ENCODE assay signal across 26 cellular contexts in the genomic region with DNA sequence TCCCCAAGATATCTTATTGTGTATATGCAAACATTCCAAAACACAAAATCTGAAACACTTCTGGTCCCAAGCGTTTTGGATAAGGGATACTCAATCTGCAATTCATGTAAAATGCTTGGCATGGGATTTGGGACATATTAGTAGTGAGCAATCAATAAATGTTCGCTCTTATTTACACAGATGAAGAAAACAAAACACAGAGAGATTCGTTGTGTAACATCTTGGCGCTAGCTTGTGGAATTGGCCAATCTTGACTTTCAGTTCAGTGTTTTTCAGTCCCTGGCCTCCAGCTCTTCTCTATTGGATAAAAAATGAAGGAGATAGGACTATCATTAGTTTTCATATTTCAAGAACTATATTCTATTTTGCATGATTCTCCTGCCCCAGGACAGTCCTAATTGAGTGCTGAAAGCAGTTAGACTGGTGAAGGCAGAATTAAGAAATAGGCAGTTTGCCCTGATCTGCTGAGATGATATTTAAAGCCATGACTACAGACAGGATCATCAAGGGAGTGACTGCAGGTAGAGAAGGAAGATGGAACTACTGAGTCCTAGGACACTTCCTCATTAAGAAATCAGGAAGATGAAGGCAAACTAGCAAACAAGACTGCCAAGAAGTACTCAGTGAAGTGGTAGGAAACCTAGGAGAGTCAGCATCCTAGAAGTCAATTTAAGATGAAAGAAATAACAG. TPM values are rescaled to one million over a fixed set of nuclear protein-coding genes. Genes with fewer than 3 reads are reported as not detected.
DNase-seq lines count a peak whose midpoint lies in the region; ATAC-seq and TF ChIP-seq lines count a peak whose summit lies in the region.
"Had no signal": no experiment of that assay in that cellular context is flagged by ENCODE, and none has a peak within 500 bp of the region (broad histone marks: within the 10 kb centered on the region; RNA-seq: fewer than 3 reads in every experiment).

No MANE protein-coding gene starts in this region.

- DNase-seq in LNCaP clone FGC (ENCODE audit: low read depth) = peak; percentile 92
- DNase-seq in mammary epithelial cell = peak; percentile 65
- peak in 1 of 2 donors; percentile 60 for DNase-seq in foreskin keratinocyte
- DNase-seq in prostate gland (ENCODE audit: low spot score) = peak; percentile 6
- DNase-seq in Right ventricle myocardium superior = no peak
- DNase-seq in GM23248 = no peak
- DNase-seq in nephron progenitor cell = no peak
- DNase-seq: BE2C; CD4-positive, CD25-positive, alpha-beta regulatory T cell; EL; GF-D8; KG1; MV-4-11; NCI-H1105 treated with DMSO at 0.1 percent for 48 hours; NCI-H2029 treated with DMSO at 0.1 percent for 48 hours; NCI-H226; NCI-H510A treated with DMSO at 0.1 percent for 48 hours; NCI-H748 treated with DMSO at 0.1 percent for 48 hours; NK-92 treated with Interleukin-12 subunit alpha and Interleukin-12 subunit beta, amount 100 ng/mL, for 24 hours; OCI-M1; SHP77 had no signal

- H3K27me3 ChIP-seq in mammary epithelial cell (ENCODE audit: insufficient read depth, low read length) (no peaks in the 10 kb centered on the region), foreskin keratinocyte (no peaks in the 10 kb centered on the region), prostate gland (replicated peaks; ENCODE audit: insufficient read depth) (no peaks in the 10 kb centered on the region), GM23248 (replicated peaks; ENCODE audit: insufficient read depth) (0 out of 2 replicates have a peak, but pooled peaks cover 2% of the 10 kb centered on the region)
- H3K27me3 ChIP-seq: BE2C had no signal

- H3K27ac ChIP-seq in mammary epithelial cell (ENCODE audit: insufficient read depth, low read depth, low read length) = peak overlapping the region; percentile 97
- peak overlapping the region; percentile 94 for H3K27ac ChIP-seq in foreskin keratinocyte
- H3K27ac ChIP-seq in prostate gland = no peak overlapping the region
- H3K27ac ChIP-seq in GM23248 = no peak overlapping the region
- H3K27ac ChIP-seq: HL-60, SK-N-MC had no signal

- no peaks in the 10 kb centered on the region for H3K9me2 ChIP-seq in GM23248 (ENCODE audit: insufficient read depth)

- CTCF ChIA-PET in mammary epithelial cell (lab: Charles Lee; ENCODE audit: low non-redundant PET) = no interaction called here

- H3K36me3 Mint-ChIP-seq in nephron progenitor cell (ENCODE audit: low read depth) = no peaks in the 10 kb centered on the region
- H3K36me3 Mint-ChIP-seq: CD4-positive, CD25-positive, alpha-beta regulatory T cell had no signal

- no peak overlapping the region for H3K27ac Mint-ChIP-seq in nephron progenitor cell
- H3K27ac Mint-ChIP-seq: CD4-positive, CD25-positive, alpha-beta regulatory T cell had no signal

- H3K79me2 ChIP-seq in mammary epithelial cell (ENCODE audit: insufficient read depth, low read length) (peaks cover 69% of the 10 kb centered on the region), GM23248 (ENCODE audit: insufficient read depth) (no peaks in the 10 kb centered on the region)

- H3K36me3 ChIP-seq in mammary epithelial cell (ENCODE audit: insufficient read depth, low read length) (peaks cover 9% of the 10 kb centered on the region), prostate gland (no peaks in the 10 kb centered on the region), GM23248 (ENCODE audit: low read depth) (no peaks in the 10 kb centered on the region)
- H3K36me3 ChIP-seq: BE2C had no signal

- H3K9me3 Mint-ChIP-seq in nephron progenitor cell = no peaks in the 10 kb centered on the region

- no peaks in the 10 kb centered on the region for H3K27me3 Mint-ChIP-seq in nephron progenitor cell (ENCODE audit: low read depth, poor library complexity)
- H3K27me3 Mint-ChIP-seq: CD4-positive, CD25-positive, alpha-beta regulatory T cell had no signal

- peaks cover 43% of the 10 kb centered on the region for H3K4me1 ChIP-seq in mammary epithelial cell (ENCODE audit: insufficient read depth, low read length)
- H3K4me1 ChIP-seq in foreskin keratinocyte = peaks cover 26% of the 10 kb centered on the region
- no peaks in the 10 kb centered on the region for H3K4me1 ChIP-seq in prostate gland (replicated peaks)
- H3K4me1 ChIP-seq in GM23248 (ENCODE audit: insufficient read depth) = no peaks in the 10 kb centered on the region
- H3K4me1 ChIP-seq: BE2C had no signal

- no peaks in the 10 kb centered on the region for H3F3A ChIP-seq in GM23248 (ENCODE audit: insufficient read depth)

- H3K9ac ChIP-seq in mammary epithelial cell (ENCODE audit: insufficient read depth, low read length) (peak overlapping the region; percentile 98), GM23248 (no peak overlapping the region)

- WGBS in mammary epithelial cell (ENCODE audit: low coverage, missing lambda C conversion rate) = 0% methylated on average over 4 of the region's 4 CpGs
- WGBS in prostate gland = 56% methylated on average over 4 of the region's 4 CpGs
- 31 to 40% methylated on average over 4 of the region's 4 CpGs for WGBS in GM23248 (ENCODE audit: low coverage in 1 of 2, low lambda C conversion rate in 2 of 2, missing lambda C conversion rate in 2 of 2), 2 experiments

- peak; percentile 56 for ATAC-seq in foreskin keratinocyte
- ATAC-seq in GM21390 (IDR thresholded peaks at IDR 0.05; ENCODE audit: unreplicated experiment) = no peak
- ATAC-seq in Right ventricle myocardium superior (ENCODE audit: poor library complexity) = no peak

- BruUV-seq in mammary epithelial cell (replicated peaks; lab: Mats Ljungman, UMichigan) = no TSS peak

- TF ChIP-seq POLR2A in prostate gland (IDR thresholded peaks at IDR 0.05) = no peak

- no peaks in the 10 kb centered on the region for H3K9me3 ChIP-seq in mammary epithelial cell (replicated peaks; ENCODE audit: insufficient read depth, low read length)
- no peaks in the 10 kb centered on the region for H3K9me3 ChIP-seq in prostate gland
- no peaks in the 10 kb centered on the region for H3K9me3 ChIP-seq in GM23248 (ENCODE audit: low read depth)
- H3K9me3 ChIP-seq: BE2C had no signal

- H3K4me3 ChIP-seq in LNCaP clone FGC (ENCODE audit: low read depth, low read length) (no peak overlapping the region), mammary epithelial cell (replicated peaks in 1 of 3; ENCODE audit: insufficient read depth in 1 of 3, low read depth in 2 of 3, low read length in 3 of 3) (peak overlapping the region; percentile 54 to 100 (median 98)), prostate gland (no peak overlapping the region), GM23248 (no peak overlapping the region)
- H3K4me3 ChIP-seq: SK-N-MC had no signal

- H3K4me3 Mint-ChIP-seq in nephron progenitor cell = no peak overlapping the region
- H3K4me3 Mint-ChIP-seq: CD4-positive, CD25-positive, alpha-beta regulatory T cell had no signal

- in situ Hi-C loops in mammary epithelial cell (cut with MboI; ENCODE audit: low sequenced_read_pairs in 2 of 2) (no loop called here), GM23248 (cut with MboI) (no loop called here)

- H2AFZ ChIP-seq in mammary epithelial cell (ENCODE audit: low read depth, low read length) (no peak overlapping the region), GM23248 (no peak overlapping the region)

- H3K4me1 Mint-ChIP-seq in nephron progenitor cell = no peaks in the 10 kb centered on the region
- H3K4me1 Mint-ChIP-seq: CD4-positive, CD25-positive, alpha-beta regulatory T cell had no signal

- dilution Hi-C loops in mammary epithelial cell (cut with HindIII; ENCODE audit: low sequenced_read_pairs) = no loop called here

- H4K20me1 ChIP-seq in mammary epithelial cell (ENCODE audit: insufficient read depth, low read length) (no peaks in the 10 kb centered on the region), GM23248 (ENCODE audit: insufficient read depth) (no peaks in the 10 kb centered on the region)

- H3K4me2 ChIP-seq in mammary epithelial cell (ENCODE audit: insufficient read depth, low read depth, low read length) = peak overlapping the region; percentile 95
- H3K4me2 ChIP-seq in GM23248 (ENCODE audit: unreplicated experiment) = no peak overlapping the region

- TF ChIP-seq CTCF in LNCaP clone FGC (IDR thresholded peaks at IDR 0.05; ENCODE audit: control insufficient read depth, extremely low read depth, insufficient read depth) = no peak
- TF ChIP-seq CTCF in mammary epithelial cell (conservative IDR thresholded peaks at IDR 0.05 in 1 of 2, IDR thresholded peaks at IDR 0.05 in 1 of 2; ENCODE audit: extremely low read depth in 1 of 2, insufficient read depth in 1 of 2, low read depth in 1 of 2, low read length in 2 of 2) = no peak
- no peak for TF ChIP-seq CTCF in foreskin keratinocyte (conservative IDR thresholded peaks at IDR 0.05)
- no peak for TF ChIP-seq CTCF in prostate gland (IDR thresholded peaks at IDR 0.05)
- TF ChIP-seq CTCF in nephron progenitor cell (IDR thresholded peaks at IDR 0.05) = no peak

- intact Hi-C loops in mammary epithelial cell (cut with micrococcal nuclease) = loop anchor here (1.0 to 10.0 kb wide), 3 partner anchors 11 to 1935 kb away; no protein-coding TSS in a partner anchor
- intact Hi-C loops in prostate gland (cut with DNase I) = no loop called here
- intact Hi-C loops in Right ventricle myocardium superior (cut with DNase I) = no loop called here

RNA-seq across cellular contexts. Expression of a gene that starts 1.8 kb away (rescaled TPM):
- total RNA-seq in mammary epithelial cell (10 to 100 TPM; 98.2 to 98.4 TPM), foreskin keratinocyte (13.4 and 23.5 TPM in 2 replicates), prostate gland (under 1 TPM in 1 of 2 donors, not detected in 1; 0.14 TPM), Right ventricle myocardium superior (not detected)
- polyA plus RNA-seq in mammary epithelial cell (39.7 TPM), foreskin keratinocyte (9.7 and 13.7 TPM in 2 replicates), GM23248 (2016; fragmentation: Nextera tagmentation; extraction: Ambion mirVana) (not detected in 2 replicates)
- 13.1 TPM for polyA minus RNA-seq in mammary epithelial cell
- total RNA-seq in GM23248 (2014; rRNA removed; shearing (Covaris generic)) = not detected in 2 replicates
- total RNA-seq: A673; CD4-positive, CD25-positive, alpha-beta regulatory T cell; HT-29 had no signal
- polyA plus RNA-seq: CD4-positive, CD25-positive, alpha-beta regulatory T cell had no signal

Comparison
In these comparisons a context has a peak if more than half of its experiments do, and no peak if none do; other contexts are left out.
1. DNase-seq: peak in LNCaP clone FGC (single experiment), mammary epithelial cell (single experiment) and prostate gland (single experiment); none in Right ventricle myocardium superior (single experiment), GM23248 (single experiment) and nephron progenitor cell (single experiment).
2. H3K4me3 ChIP-seq: peak in mammary epithelial cell (3 of 3); none in LNCaP clone FGC (single experiment), prostate gland (0 of 2) and GM23248 (single experiment).
3. H3K27ac ChIP-seq: peak in mammary epithelial cell (single experiment) and foreskin keratinocyte (single experiment); none in prostate gland (0 of 2) and GM23248 (single experiment).
4. RNA of a gene that starts 1.8 kb away (total RNA-seq): 98.2 to 98.4 TPM in mammary epithelial cell and 13.4 to 23.5 TPM in foreskin keratinocyte; 0.14 TPM in prostate gland, not detected in Right ventricle myocardium superior (single experiment) and not detected in GM23248; every median in the first group is over 10 times any median in the second.